In genomic region chr4:138644322-138644721, GRCh38 we compare ENCODE assay signal across 19 cellular contexts.
"Had no signal": no experiment of that assay in that cellular context is flagged by ENCODE, and none has a peak within 500 bp of the region (broad histone marks: within the 10 kb centered on the region; RNA-seq: fewer than 3 reads in every experiment).

No MANE protein-coding gene starts in this region.

- H3K4me3 ChIP-seq: hepatocyte, left ventricle myocardium inferior, lower lobe of right lung, sigmoid colon, skin epidermis, testis, transverse colon had no signal

- H3K4me1 Mint-ChIP-seq: memory B cell; naive B cell; stimulated activated effector memory CD8-positive, alpha-beta T cell treated with anti-CD3 and anti-CD28 coated beads, Interleukin-12 subunit alpha, Interleukin-12 subunit beta, amount 100 ng/mL, for 72 hours had no signal

- H3K27ac ChIP-seq: hepatocyte, left ventricle myocardium inferior, lower lobe of right lung, sigmoid colon, skin epidermis, testis, transverse colon had no signal

- H3K4me3 Mint-ChIP-seq: memory B cell; naive B cell; nephron; stimulated activated effector memory CD8-positive, alpha-beta T cell treated with anti-CD3 and anti-CD28 coated beads, Interleukin-12 subunit alpha, Interleukin-12 subunit beta, amount 100 ng/mL, for 72 hours had no signal

- H2AFZ ChIP-seq: hepatocyte had no signal

- H3K4me1 ChIP-seq: lower lobe of right lung, testis, transverse colon had no signal

- H3K9me3 ChIP-seq: left ventricle myocardium inferior, lower lobe of right lung, sigmoid colon, testis, transverse colon had no signal

- H3K9me3 Mint-ChIP-seq: nephron had no signal

- H3K27me3 ChIP-seq: hepatocyte, sigmoid colon, testis, transverse colon had no signal

- H3K36me3 ChIP-seq: left ventricle myocardium inferior, lower lobe of right lung, sigmoid colon, transverse colon had no signal

- H3K4me2 ChIP-seq: hepatocyte had no signal

- ATAC-seq: esophagus mucosa; left cardiac atrium; lower lobe of right lung; stimulated activated effector memory CD8-positive, alpha-beta T cell treated with anti-CD3 and anti-CD28 coated beads, Interleukin-12 subunit alpha, Interleukin-12 subunit beta, amount 100 ng/mL, for 72 hours; stimulated activated naive CD8-positive, alpha-beta T cell treated with anti-CD3 and anti-CD28 coated beads, Interleukin-15, Interleukin-2, amounts not matched to agents 100 U/mL and 50 U/mL, for 24 hours had no signal

- DNase-seq: effector memory CD4-positive, alpha-beta T cell; kidney; left cardiac atrium; left ventricle myocardium inferior; lower lobe of right lung; naive B cell; posterior cingulate gyrus; sigmoid colon; stimulated activated CD4-positive, alpha-beta T cell treated with anti-CD3 and anti-CD28 coated beads, Interleukin-4, amount 100 ng/mL, for 1 hour; stimulated activated CD8-positive, alpha-beta memory T cell treated with anti-CD3 and anti-CD28 coated beads, Interleukin-4, amount 100 ng/mL, for 48 hours; stimulated activated naive CD8-positive, alpha-beta T cell treated with anti-CD3 and anti-CD28 coated beads, Interleukin-15, Interleukin-2, amounts not matched to agents 100 U/mL and 50 U/mL, for 24 hours; testis; transverse colon had no signal

- H3K36me3 Mint-ChIP-seq: memory B cell; naive B cell; stimulated activated effector memory CD8-positive, alpha-beta T cell treated with anti-CD3 and anti-CD28 coated beads, Interleukin-12 subunit alpha, Interleukin-12 subunit beta, amount 100 ng/mL, for 72 hours had no signal
